In the genomic region with DNA sequence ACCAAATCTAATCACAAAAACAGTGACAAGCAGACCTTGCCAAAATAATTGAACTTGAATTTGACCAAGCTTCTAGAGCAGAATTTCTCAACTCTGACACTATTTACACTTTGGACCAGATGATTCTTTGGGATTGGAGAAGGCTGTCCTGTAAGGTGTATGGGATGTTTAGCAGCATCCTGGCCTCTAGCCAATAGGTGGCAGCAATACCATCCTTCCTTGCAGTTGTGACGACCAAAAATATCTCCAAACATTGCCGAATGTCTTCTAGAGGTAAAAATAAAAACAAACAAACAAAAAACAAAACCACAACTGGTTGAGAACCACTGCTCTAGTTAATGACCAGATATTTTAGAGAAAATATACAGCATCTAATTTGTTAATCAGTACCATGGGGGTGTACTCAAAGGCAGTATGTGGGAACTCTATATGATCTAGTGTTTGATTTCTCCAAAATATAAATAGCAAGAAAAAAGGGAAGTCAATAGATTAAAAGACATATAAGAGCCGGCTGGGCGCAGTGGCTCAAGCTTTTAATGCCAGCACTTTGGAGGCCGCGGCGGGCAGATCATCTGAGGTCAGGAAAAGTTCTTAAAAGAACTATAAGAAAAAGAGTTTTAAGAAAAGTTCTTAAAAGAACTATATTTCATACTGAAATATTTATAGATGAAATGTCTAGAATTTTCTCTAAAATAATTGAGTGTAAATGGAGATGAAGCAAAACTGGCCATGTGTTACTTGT, we compare ENCODE assay signal across 1 cellular context.
TF ChIP-seq lines count a peak whose summit lies in the region.

No MANE protein-coding gene starts in this region.

TF ChIP-seq in neural cell, 6 proteins besides CTCF, POLR2A, EP300 and RAD21 (continued from another document):
- TF ChIP-seq, protein P1, sequence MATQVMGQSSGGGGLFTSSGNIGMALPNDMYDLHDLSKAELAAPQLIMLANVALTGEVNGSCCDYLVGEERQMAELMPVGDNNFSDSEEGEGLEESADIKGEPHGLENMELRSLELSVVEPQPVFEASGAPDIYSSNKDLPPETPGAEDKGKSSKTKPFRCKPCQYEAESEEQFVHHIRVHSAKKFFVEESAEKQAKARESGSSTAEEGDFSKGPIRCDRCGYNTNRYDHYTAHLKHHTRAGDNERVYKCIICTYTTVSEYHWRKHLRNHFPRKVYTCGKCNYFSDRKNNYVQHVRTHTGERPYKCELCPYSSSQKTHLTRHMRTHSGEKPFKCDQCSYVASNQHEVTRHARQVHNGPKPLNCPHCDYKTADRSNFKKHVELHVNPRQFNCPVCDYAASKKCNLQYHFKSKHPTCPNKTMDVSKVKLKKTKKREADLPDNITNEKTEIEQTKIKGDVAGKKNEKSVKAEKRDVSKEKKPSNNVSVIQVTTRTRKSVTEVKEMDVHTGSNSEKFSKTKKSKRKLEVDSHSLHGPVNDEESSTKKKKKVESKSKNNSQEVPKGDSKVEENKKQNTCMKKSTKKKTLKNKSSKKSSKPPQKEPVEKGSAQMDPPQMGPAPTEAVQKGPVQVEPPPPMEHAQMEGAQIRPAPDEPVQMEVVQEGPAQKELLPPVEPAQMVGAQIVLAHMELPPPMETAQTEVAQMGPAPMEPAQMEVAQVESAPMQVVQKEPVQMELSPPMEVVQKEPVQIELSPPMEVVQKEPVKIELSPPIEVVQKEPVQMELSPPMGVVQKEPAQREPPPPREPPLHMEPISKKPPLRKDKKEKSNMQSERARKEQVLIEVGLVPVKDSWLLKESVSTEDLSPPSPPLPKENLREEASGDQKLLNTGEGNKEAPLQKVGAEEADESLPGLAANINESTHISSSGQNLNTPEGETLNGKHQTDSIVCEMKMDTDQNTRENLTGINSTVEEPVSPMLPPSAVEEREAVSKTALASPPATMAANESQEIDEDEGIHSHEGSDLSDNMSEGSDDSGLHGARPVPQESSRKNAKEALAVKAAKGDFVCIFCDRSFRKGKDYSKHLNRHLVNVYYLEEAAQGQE (IDR thresholded peaks at IDR 0.05; ENCODE audit: borderline replicate concordance) = no peak
- TF ChIP-seq POLR2AphosphoS5 (IDR thresholded peaks at IDR 0.05) = no peak
- TF ChIP-seq TAF1 (IDR thresholded peaks at IDR 0.05; ENCODE audit: low read depth) = no peak
- no peak for TF ChIP-seq SMC3 (conservative IDR thresholded peaks at IDR 0.05; ENCODE audit: poor library complexity)
- no peak for TF ChIP-seq MXI1 (conservative IDR thresholded peaks at IDR 0.05; ENCODE audit: poor library complexity, severe bottlenecking)
TF ChIP-seq in neural cell: peak in this region for 0.
